In the genomic region with DNA sequence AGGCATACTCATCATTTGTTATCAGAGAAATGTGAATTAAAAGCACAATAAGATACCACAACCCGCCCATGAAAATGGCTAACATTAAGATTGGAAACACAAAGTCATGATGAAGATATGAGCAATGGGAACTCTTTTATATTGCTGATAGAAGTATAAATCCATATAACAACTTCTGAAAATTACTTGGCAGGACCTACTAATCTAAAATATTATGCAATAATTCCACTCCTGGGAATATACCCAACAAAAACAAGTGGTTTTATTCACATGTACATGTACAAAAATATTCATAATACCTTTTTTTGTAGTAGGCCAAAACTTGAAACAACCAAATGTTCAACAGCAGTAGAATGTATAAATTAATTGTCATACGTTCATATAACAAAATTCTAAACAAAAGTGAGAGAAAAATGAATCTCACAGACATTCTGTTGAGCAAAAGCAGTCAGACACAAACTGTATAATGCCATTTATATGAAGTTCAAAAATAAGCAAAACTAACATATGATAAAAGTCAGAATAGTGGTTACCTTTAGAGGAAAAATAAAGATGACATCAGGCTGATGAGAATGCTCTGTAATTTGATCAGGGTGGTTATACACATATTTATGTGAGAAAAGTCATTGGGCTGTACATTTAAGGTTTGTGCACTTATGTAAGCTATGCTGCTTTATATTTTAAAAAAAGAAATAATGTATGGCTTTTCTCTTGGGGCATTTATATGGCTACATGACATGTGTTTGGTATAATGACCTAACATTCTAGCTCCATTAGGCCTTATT, we compare ENCODE assay signal across 26 cellular contexts.
DNase-seq lines count a peak whose midpoint lies in the region; ATAC-seq and TF ChIP-seq lines count a peak whose summit lies in the region.
"Had no signal": no experiment of that assay in that cellular context is flagged by ENCODE, and none has a peak within 500 bp of the region (broad histone marks: within the 10 kb centered on the region; RNA-seq: fewer than 3 reads in every experiment).

No MANE protein-coding gene starts in this region.

- in situ Hi-C loops in ACHN (cut with HindIII; ENCODE audit: low pct_ligation_motif_present, low pct_unique_long_range_greater_than_20kb, low sequenced_read_pairs): no loop called here

- TF ChIP-seq CTCF in retinal pigment epithelial cell (conservative IDR thresholded peaks at IDR 0.05; ENCODE audit: low read depth, low read length): no peak

- H3K9ac ChIP-seq in adipocyte (ENCODE audit: low read length): no peak overlapping the region

- peaks cover 6% of the 10 kb centered on the region for H3K4me1 ChIP-seq in adipocyte (ENCODE audit: control insufficient read depth, insufficient read depth, low read length)
- H3K4me1 ChIP-seq: colonic mucosa, left lung had no signal

- ATAC-seq in GM19023 (IDR thresholded peaks at IDR 0.05; ENCODE audit: unreplicated experiment) (no peak), GM21528 (IDR thresholded peaks at IDR 0.05; ENCODE audit: low FRiP score, unreplicated experiment) (no peak)
- ATAC-seq: left lung; natural killer cell treated with Interleukin-12 subunit alpha and Interleukin-12 subunit beta and Interleukin-15 and Interleukin-18, amount 100 ng/mL, for 72 hours; Panc1 had no signal

- no peak overlapping the region for H3K4me3 ChIP-seq in adipocyte (ENCODE audit: low read length)
- no peak overlapping the region for H3K4me3 ChIP-seq in retinal pigment epithelial cell (ENCODE audit: low read length)
- H3K4me3 ChIP-seq: colonic mucosa, left lung, ovary had no signal

- no peaks in the 10 kb centered on the region for H3K27me3 ChIP-seq in adipocyte (replicated peaks; ENCODE audit: control insufficient read depth, insufficient read depth, low read length)
- H3K27me3 ChIP-seq: colonic mucosa, left lung, ovary had no signal

- H3K9me3 ChIP-seq in adipocyte (ENCODE audit: control insufficient read depth, low read length): no peaks in the 10 kb centered on the region
- H3K9me3 ChIP-seq: colonic mucosa, left lung, ovary had no signal

- peak; percentile 41 for DNase-seq in EL
- DNase-seq in adipocyte (ENCODE audit: low read depth): peak; percentile 65
- DNase-seq in fibroblast of gingiva (ENCODE audit: low read depth): peak; percentile 40
- DNase-seq in retinal pigment epithelial cell (ENCODE audit: low read depth): peak; percentile 37
- no peak for DNase-seq in stimulated activated CD4-positive, alpha-beta T cell treated with anti-CD3 and anti-CD28 coated beads, Interleukin-12 subunit alpha, Interleukin-12 subunit beta, amount 100 ng/mL, for 4 hours
- DNase-seq in ACHN: no peak
- DNase-seq: activated CD4-positive, alpha-beta memory T cell treated with anti-CD3 and anti-CD28 coated beads for 36 hours; activated CD8-positive, alpha-beta memory T cell treated with anti-CD3 and anti-CD28 coated beads, Interleukin-2, amount 50 U/mL, for 48 hours; activated effector memory CD4-positive, alpha-beta T cell treated with Interleukin-2 at 50 U/mL for 16 hours; activated naive CD8-positive, alpha-beta T cell treated with anti-CD3 and anti-CD28 coated beads for 36 hours; CD4-positive, alpha-beta memory T cell; colonic mucosa; DMS 273 treated with DMSO at 0.1 percent for 48 hours; left lung; midbrain; NCI-H1694; NCI-H510A treated with DMSO at 0.1 percent for 48 hours; ovary; retina; stimulated activated CD4-positive, alpha-beta T cell treated with anti-CD3 and anti-CD28 coated beads, Interleukin-4, amount 100 ng/mL, for 4 hours; stimulated activated naive CD4-positive, alpha-beta T cell; T-helper 1 cell had no signal

- H3K36me3 ChIP-seq in adipocyte (ENCODE audit: control insufficient read depth, insufficient read depth, low read length, severe bottlenecking): no peaks in the 10 kb centered on the region
- H3K36me3 ChIP-seq: colonic mucosa, left lung, ovary had no signal

Comparison
In these comparisons a context has a peak if more than half of its experiments do, and no peak if none do; other contexts are left out.
1. DNase-seq: peak in EL (single experiment), adipocyte (single experiment), fibroblast of gingiva (single experiment) and retinal pigment epithelial cell (single experiment); none in stimulated activated CD4-positive, alpha-beta T cell treated with anti-CD3 and anti-CD28 coated beads, Interleukin-12 subunit alpha, Interleukin-12 subunit beta, amount 100 ng/mL, for 4 hours (single experiment) and ACHN (single experiment).